In the genomic region with DNA sequence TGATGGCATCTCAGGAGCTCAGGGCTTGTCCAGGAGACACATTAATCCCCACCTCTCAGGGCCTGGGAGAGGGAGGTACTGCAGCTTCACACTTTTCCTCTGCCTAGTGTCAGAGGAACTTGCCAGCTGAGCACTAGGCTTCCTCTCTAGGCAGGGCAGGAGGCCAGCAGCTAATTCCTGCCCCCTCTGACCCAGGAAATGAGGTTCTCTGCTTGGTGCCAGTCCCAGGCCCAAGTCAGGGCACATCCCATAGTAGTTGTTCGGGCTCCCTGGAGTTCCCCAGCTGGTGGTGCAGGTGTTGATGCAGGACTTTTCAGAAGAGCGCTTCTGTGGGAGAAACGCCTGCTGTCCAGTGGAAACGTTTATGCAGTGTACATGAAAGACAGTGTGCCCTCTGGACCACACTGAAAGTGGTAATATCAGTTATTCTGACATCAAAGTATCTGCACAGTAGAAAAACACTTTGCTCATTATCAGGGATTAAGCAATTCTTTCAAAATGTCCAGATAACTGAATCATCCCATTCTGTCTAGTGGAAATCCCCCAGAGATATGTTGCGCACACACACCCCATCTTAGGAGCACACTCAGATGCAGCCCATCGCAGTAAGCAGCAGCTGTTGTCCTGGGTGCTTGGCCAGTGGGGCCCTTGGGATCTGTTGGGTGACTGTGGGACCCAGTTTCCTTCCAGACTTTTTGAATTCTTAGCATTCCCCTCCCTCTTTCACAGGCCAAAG, we compare ENCODE assay signal across 16 cellular contexts. TPM values are rescaled to one million over a fixed set of nuclear protein-coding genes. Genes with fewer than 3 reads are reported as not detected.
DNase-seq lines count a peak whose midpoint lies in the region; ATAC-seq lines count a peak whose summit lies in the region.
"Had no signal": no experiment of that assay in that cellular context is flagged by ENCODE, and none has a peak within 500 bp of the region (broad histone marks: within the 10 kb centered on the region; RNA-seq: fewer than 3 reads in every experiment).

No MANE protein-coding gene starts in this region.

- H3K9me3 Mint-ChIP-seq in natural killer cell treated with Interleukin-12 subunit alpha and Interleukin-12 subunit beta and Interleukin-15 and Interleukin-18, amount 100 ng/mL, for 72 hours: peaks cover 2% of the 10 kb centered on the region

- H3K4me1 Mint-ChIP-seq in natural killer cell treated with Interleukin-12 subunit alpha and Interleukin-12 subunit beta and Interleukin-15 and Interleukin-18, amount 100 ng/mL, for 72 hours (ENCODE audit: low read depth in 2 of 2): peaks cover 0 to 21% of the 10 kb centered on the region in 2 donors
- H3K4me1 Mint-ChIP-seq: activated B cell treated with CpG ODN at 0.5 μM for 24 hours had no signal

- no peaks in the 10 kb centered on the region for H3K27me3 Mint-ChIP-seq in natural killer cell treated with Interleukin-12 subunit alpha and Interleukin-12 subunit beta and Interleukin-15 and Interleukin-18, amount 100 ng/mL, for 72 hours
- H3K27me3 Mint-ChIP-seq: activated B cell treated with CpG ODN at 0.5 μM for 24 hours had no signal

- H3K4me3 Mint-ChIP-seq in natural killer cell treated with Interleukin-12 subunit alpha and Interleukin-12 subunit beta and Interleukin-15 and Interleukin-18, amount 100 ng/mL, for 72 hours: no peak overlapping the region
- H3K4me3 Mint-ChIP-seq: activated B cell treated with CpG ODN at 0.5 μM for 24 hours had no signal

- DNase-seq in DMS 273 treated with DMSO at 0.1 percent for 48 hours (lab: John Stamatoyannopoulos, UW) (peak; percentile 20), NCI-H226 (peak; percentile 83), dermis microvascular lymphatic vessel endothelial cell (ENCODE audit: low read depth in 2 of 2) (peak; percentile 29 to 40), Ammon's horn (ENCODE audit: low spot score) (no peak), germinal center (ENCODE audit: low spot score) (no peak), mucosa of gallbladder (ENCODE audit: low spot score) (no peak)
- no peak for DNase-seq in natural killer cell treated with Interleukin-12 subunit alpha and Interleukin-12 subunit beta and Interleukin-15 and Interleukin-18, amount 100 ng/mL, for 72 hours (ENCODE audit: low spot score)
- DNase-seq: activated B cell treated with CpG ODN at 0.5 μM for 24 hours; activated effector memory CD4-positive, alpha-beta T cell treated with anti-CD3 and anti-CD28 coated beads, Interleukin-2, amount 50 U/mL, for 16 hours; COR-L47; EL; foreskin melanocyte; GM23248; NCI-H1694 treated with DMSO at 0.1 percent for 48 hours; NCI-H2227 treated with DMSO at 0.1 percent for 48 hours; ovary had no signal

- peak overlapping the region; percentile 26 to 77 for H3K27ac Mint-ChIP-seq in natural killer cell treated with Interleukin-12 subunit alpha and Interleukin-12 subunit beta and Interleukin-15 and Interleukin-18, amount 100 ng/mL, for 72 hours
- H3K27ac Mint-ChIP-seq: activated B cell treated with CpG ODN at 0.5 μM for 24 hours had no signal

- H3K36me3 Mint-ChIP-seq in natural killer cell treated with Interleukin-12 subunit alpha and Interleukin-12 subunit beta and Interleukin-15 and Interleukin-18, amount 100 ng/mL, for 72 hours: peaks cover 19% of the 10 kb centered on the region

- ATAC-seq in natural killer cell treated with Interleukin-12 subunit alpha and Interleukin-12 subunit beta and Interleukin-15 and Interleukin-18, amount 100 ng/mL, for 72 hours: peak in 1 of 2 donors; percentile 69

RNA-seq across cellular contexts. Expression of a gene that starts 17.8 kb away (rescaled TPM):
- 12.1 and 16.0 TPM in 2 replicates for total RNA-seq in dermis microvascular lymphatic vessel endothelial cell
- 10 to 100 TPM; 46.5 to 99.5 TPM for total RNA-seq in natural killer cell treated with Interleukin-12 subunit alpha and Interleukin-12 subunit beta and Interleukin-15 and Interleukin-18, amount 100 ng/mL, for 72 hours
- total RNA-seq in mucosa of gallbladder: 29.1 TPM

RNA-seq across cellular contexts. Expression of a gene that starts 57.1 kb away (rescaled TPM):
- total RNA-seq in dermis microvascular lymphatic vessel endothelial cell (not detected in 2 replicates), mucosa of gallbladder (0.49 TPM)
- under 1 TPM in 1 of 2 donors, not detected in 1; 0.19 TPM for total RNA-seq in natural killer cell treated with Interleukin-12 subunit alpha and Interleukin-12 subunit beta and Interleukin-15 and Interleukin-18, amount 100 ng/mL, for 72 hours

Comparison
In these comparisons a context has a peak if more than half of its experiments do, and no peak if none do; other contexts are left out.
1. DNase-seq: peak in DMS 273 treated with DMSO at 0.1 percent for 48 hours (single experiment), NCI-H226 (single experiment) and dermis microvascular lymphatic vessel endothelial cell (2 of 2); none in natural killer cell treated with Interleukin-12 subunit alpha and Interleukin-12 subunit beta and Interleukin-15 and Interleukin-18, amount 100 ng/mL, for 72 hours (single experiment), Ammon's horn (single experiment), germinal center (single experiment) and mucosa of gallbladder (single experiment).